26 cellular contexts compared by ENCODE assay signal in genomic region chr16:82709987-82710386, GRCh38.
"Had no signal": no experiment of that assay in that cellular context is flagged by ENCODE, and none has a peak within 500 bp of the region (broad histone marks: within the 10 kb centered on the region; RNA-seq: fewer than 3 reads in every experiment).

No MANE protein-coding gene starts in this region.

- DNase-seq: islet precursor cell; left colon; left ventricle myocardium inferior; mesendoderm; naive B cell; natural killer cell; nephron progenitor cell; occipital lobe; right lobe of liver; stimulated activated CD4-positive, alpha-beta T cell treated with anti-CD3 and anti-CD28 coated beads, Interleukin-12 subunit alpha, Interleukin-12 subunit beta, amount 100 ng/mL, for 4 hours; stimulated activated CD4-positive, alpha-beta T cell treated with anti-CD3 and anti-CD28 coated beads, Interleukin-15, amount 100 ng/mL, for 24 hours; stimulated activated CD4-positive, alpha-beta T cell treated with anti-CD3 and anti-CD28 coated beads, Interleukin-2, amount 100 ng/mL, for 24 hours; stimulated activated CD4-positive, alpha-beta T cell treated with anti-CD3 and anti-CD28 coated beads, Interleukin-4, amount 100 ng/mL, for 1 hour; stimulated activated naive B cell treated with anti-CD40 and anti-IgM and Interleukin-4, amounts not matched to agents 10 μg/mL and 1 μg/mL and 100 μg/mL, for 72 hours; stimulated activated naive CD8-positive, alpha-beta T cell treated with anti-CD3 and anti-CD28 coated beads, Interleukin-15, Interleukin-2, amounts not matched to agents 100 U/mL and 50 U/mL, for 24 hours; stomach; testis; thyroid gland; transverse colon; upper lobe of left lung had no signal

- H3K4me1 ChIP-seq: neural progenitor cell, right lobe of liver, stomach, testis, thyroid gland, transverse colon, upper lobe of left lung, vagina had no signal

- H3K9me3 ChIP-seq: left ventricle myocardium inferior, neutrophil, right atrium auricular region, right lobe of liver, stomach, testis, thyroid gland, transverse colon, upper lobe of left lung, vagina had no signal

- ATAC-seq: left colon; natural killer cell; right lobe of liver; stimulated activated naive B cell treated with anti-CD40 and anti-IgM and Interleukin-4, amounts not matched to agents 10 μg/mL and 1 μg/mL and 100 μg/mL, for 72 hours; stimulated activated naive CD8-positive, alpha-beta T cell treated with anti-CD3 and anti-CD28 coated beads, Interleukin-15, Interleukin-2, amounts not matched to agents 100 U/mL and 50 U/mL, for 24 hours had no signal

- H3K4me3 ChIP-seq: hepatocyte, left ventricle myocardium inferior, lung, neural progenitor cell, right atrium auricular region, right lobe of liver, stomach, testis, thyroid gland, transverse colon, upper lobe of left lung, vagina had no signal

- H3K27me3 ChIP-seq: neural progenitor cell, neutrophil, right atrium auricular region, right lobe of liver, stomach, testis, thyroid gland, transverse colon, upper lobe of left lung, vagina had no signal

- H3K36me3 ChIP-seq: left ventricle myocardium inferior, neural progenitor cell, neutrophil, right atrium auricular region, right lobe of liver, stomach, thyroid gland, transverse colon, upper lobe of left lung, vagina had no signal

- H3K27ac ChIP-seq: hepatocyte, left ventricle myocardium inferior, neural progenitor cell, neutrophil, right atrium auricular region, right lobe of liver, stomach, testis, thyroid gland, transverse colon, upper lobe of left lung, vagina had no signal
